24 cellular contexts compared by ENCODE assay signal in genomic region chr11:35978891-35979290, GRCh38. TPM values are rescaled to one million over a fixed set of nuclear protein-coding genes. Genes with fewer than 3 reads are reported as not detected.
"Had no signal": no experiment of that assay in that cellular context is flagged by ENCODE, and none has a peak within 500 bp of the region (broad histone marks: within the 10 kb centered on the region; RNA-seq: fewer than 3 reads in every experiment).

No MANE protein-coding gene starts in this region.

- H3K9me3 Mint-ChIP-seq: activated CD4-positive, alpha-beta memory T cell treated with anti-CD3 and anti-CD28 coated beads, Interleukin-2, amount 10 ng/mL, durations not matched to agents 7 days and 5 days; activated naive CD4-positive, alpha-beta T cell treated with anti-CD3 and anti-CD28 coated beads for 36 hours; activated T-helper 17 cell treated with anti-CD3 and anti-CD28 coated beads, Interleukin-2, amount 50 U/mL, for 72 hours had no signal

- ATAC-seq: activated CD4-positive, alpha-beta T cell treated with anti-CD3 and anti-CD28 coated beads for 36 hours; activated T-helper 17 cell treated with anti-CD3 and anti-CD28 coated beads, Interleukin-2, amount 50 U/mL, for 72 hours; Right ventricle myocardium inferior; T-cell had no signal

- H3K4me3 ChIP-seq: SK-N-MC had no signal

- H3K27ac ChIP-seq: SK-N-MC, VCaP had no signal

- H3K27ac Mint-ChIP-seq: activated CD4-positive, alpha-beta memory T cell treated with anti-CD3 and anti-CD28 coated beads, Interleukin-2, amount 10 ng/mL, durations not matched to agents 7 days and 5 days; activated CD4-positive, alpha-beta T cell treated with anti-CD3 and anti-CD28 coated beads for 36 hours; activated naive CD4-positive, alpha-beta T cell treated with anti-CD3 and anti-CD28 coated beads for 36 hours; activated naive CD8-positive, alpha-beta T cell treated with anti-CD3 and anti-CD28 coated beads for 36 hours; activated T-helper 17 cell treated with anti-CD3 and anti-CD28 coated beads, Interleukin-2, amount 50 U/mL, for 72 hours; T-cell had no signal

- H3K4me3 Mint-ChIP-seq: activated CD4-positive, alpha-beta memory T cell treated with anti-CD3 and anti-CD28 coated beads, Interleukin-2, amount 10 ng/mL, durations not matched to agents 7 days and 5 days; activated CD4-positive, alpha-beta T cell treated with anti-CD3 and anti-CD28 coated beads for 36 hours; activated naive CD4-positive, alpha-beta T cell treated with anti-CD3 and anti-CD28 coated beads for 36 hours; activated naive CD8-positive, alpha-beta T cell treated with anti-CD3 and anti-CD28 coated beads for 36 hours; activated T-helper 17 cell treated with anti-CD3 and anti-CD28 coated beads, Interleukin-2, amount 50 U/mL, for 72 hours; T-cell had no signal

- H3K36me3 Mint-ChIP-seq: activated naive CD8-positive, alpha-beta T cell treated with anti-CD3 and anti-CD28 coated beads for 36 hours; T-cell had no signal

- DNase-seq: activated CD4-positive, alpha-beta memory T cell treated with anti-CD3 and anti-CD28 coated beads, Interleukin-2, amount 10 ng/mL, durations not matched to agents 7 days and 5 days; activated CD4-positive, alpha-beta T cell treated with anti-CD3 and anti-CD28 coated beads for 36 hours; activated CD4-positive, alpha-beta T cell treated with anti-CD3 and anti-CD28 coated beads, Interleukin-2, amount 50 U/mL, for 1 hour; activated gamma-delta T cell; activated naive CD4-positive, alpha-beta T cell treated with anti-CD3 and anti-CD28 coated beads for 36 hours; activated naive CD8-positive, alpha-beta T cell treated with anti-CD3 and anti-CD28 coated beads for 36 hours; activated T-cell treated with anti-CD3 and anti-CD28 coated beads for 4 hours; activated T-cell treated with anti-CD3 and anti-CD28 coated beads, Interleukin-2, amount 50 U/mL, for 48 hours; caudate nucleus; KG1; NCI-H1092; NCI-H1417; NCI-H1930; NCI-H2171 treated with DMSO at 0.1 percent for 48 hours; NCI-H226; NCI-H774; RPMI8226; T-cell; T-helper 2 cell had no signal

- H3K4me1 Mint-ChIP-seq: activated CD4-positive, alpha-beta memory T cell treated with anti-CD3 and anti-CD28 coated beads, Interleukin-2, amount 10 ng/mL, durations not matched to agents 7 days and 5 days; activated CD4-positive, alpha-beta T cell treated with anti-CD3 and anti-CD28 coated beads for 36 hours; activated naive CD8-positive, alpha-beta T cell treated with anti-CD3 and anti-CD28 coated beads for 36 hours; activated T-helper 17 cell treated with anti-CD3 and anti-CD28 coated beads, Interleukin-2, amount 50 U/mL, for 72 hours; T-cell had no signal

- H3K27me3 Mint-ChIP-seq: activated CD4-positive, alpha-beta memory T cell treated with anti-CD3 and anti-CD28 coated beads, Interleukin-2, amount 10 ng/mL, durations not matched to agents 7 days and 5 days; activated naive CD8-positive, alpha-beta T cell treated with anti-CD3 and anti-CD28 coated beads for 36 hours had no signal

RNA-seq across cellular contexts. Expression of gene LDLRAD3, which starts 35.0 kb away (rescaled TPM):
- total RNA-seq: activated CD4-positive, alpha-beta memory T cell treated with anti-CD3 and anti-CD28 coated beads, Interleukin-2, amount 10 ng/mL, durations not matched to agents 7 days and 5 days; OCI-LY7 had no signal
